ENCODE assay signal across 8 cellular contexts in genomic region chr12:94872671-94873367, GRCh38.
DNase-seq lines count a peak whose midpoint lies in the region; ATAC-seq, FAIRE-seq and TF ChIP-seq lines count a peak whose summit lies in the region.

No MANE protein-coding gene starts in this region.

- ATAC-seq in GM21515 (IDR thresholded peaks at IDR 0.05; ENCODE audit: unreplicated experiment) (peak; percentile 29), esophagus mucosa (peak; percentile 29)

- peaks cover 10% of the 10 kb centered on the region; the same call in 1 of the 2 replicates for H3K4me1 ChIP-seq in HUES48 (ENCODE audit: control insufficient read depth, insufficient read depth, low read length)

- no peak for TF ChIP-seq POLR2A in GM12892 (IDR thresholded peaks at IDR 0.05; ENCODE audit: low read depth, low read length)
- TF ChIP-seq POLR2A in erythroblast (IDR thresholded peaks at IDR 0.05; ENCODE audit: low read length) = no peak

- H3K4me3 Mint-ChIP-seq in progenitor cell of endocrine pancreas (ENCODE audit: low read depth) = peak overlapping the region; percentile 53

- H3K27me3 Mint-ChIP-seq in progenitor cell of endocrine pancreas = peaks cover 65% of the 10 kb centered on the region

- H3K9me3 Mint-ChIP-seq in progenitor cell of endocrine pancreas (ENCODE audit: low read depth) = no peaks in the 10 kb centered on the region

- TF ChIP-seq CTCF in progenitor cell of endocrine pancreas (IDR thresholded peaks at IDR 0.05; ENCODE audit: unreplicated experiment) = no peak

- H3K27ac ChIP-seq in HUES48 (ENCODE audit: low read depth, low read length) = no peak overlapping the region

- FAIRE-seq in GM12892 (lab: Jason Lieb, UNC) = peak; percentile 92

- peak overlapping the region; percentile 66 for H3K4me3 ChIP-seq in HUES48 (ENCODE audit: low read depth, low read length)

- no peaks in the 10 kb centered on the region for H3K9me3 ChIP-seq in HUES48 (ENCODE audit: control insufficient read depth, insufficient read depth, low read length)

- peaks cover 52% of the 10 kb centered on the region for H3K27me3 ChIP-seq in HUES48 (ENCODE audit: control insufficient read depth, insufficient read depth, low read length)

- H3K36me3 Mint-ChIP-seq in progenitor cell of endocrine pancreas (ENCODE audit: insufficient read depth) = no peaks in the 10 kb centered on the region

- no peak overlapping the region for H3K27ac Mint-ChIP-seq in progenitor cell of endocrine pancreas

- H3K4me1 Mint-ChIP-seq in progenitor cell of endocrine pancreas (ENCODE audit: low read depth) = no peaks in the 10 kb centered on the region

- H3K36me3 ChIP-seq in HUES48 (ENCODE audit: control insufficient read depth, insufficient read depth, low read length) = no peaks in the 10 kb centered on the region

- DNase-seq in GM12892 (ENCODE audit: insufficient read length) = peak; percentile 46
- no peak for DNase-seq in progenitor cell of endocrine pancreas (ENCODE audit: low spot score, unreplicated experiment)
- no peak for DNase-seq in erythroblast (lab: John Stamatoyannopoulos, UW)
- DNase-seq in T-helper 9 cell = no peak
- no peak for DNase-seq in stimulated activated naive CD4-positive, alpha-beta T cell (lab: John Stamatoyannopoulos, UW)

- H3K9ac ChIP-seq in HUES48 (ENCODE audit: low read depth, low read length) = no peak overlapping the region
